18 cellular contexts compared by ENCODE assay signal in the genomic region with DNA sequence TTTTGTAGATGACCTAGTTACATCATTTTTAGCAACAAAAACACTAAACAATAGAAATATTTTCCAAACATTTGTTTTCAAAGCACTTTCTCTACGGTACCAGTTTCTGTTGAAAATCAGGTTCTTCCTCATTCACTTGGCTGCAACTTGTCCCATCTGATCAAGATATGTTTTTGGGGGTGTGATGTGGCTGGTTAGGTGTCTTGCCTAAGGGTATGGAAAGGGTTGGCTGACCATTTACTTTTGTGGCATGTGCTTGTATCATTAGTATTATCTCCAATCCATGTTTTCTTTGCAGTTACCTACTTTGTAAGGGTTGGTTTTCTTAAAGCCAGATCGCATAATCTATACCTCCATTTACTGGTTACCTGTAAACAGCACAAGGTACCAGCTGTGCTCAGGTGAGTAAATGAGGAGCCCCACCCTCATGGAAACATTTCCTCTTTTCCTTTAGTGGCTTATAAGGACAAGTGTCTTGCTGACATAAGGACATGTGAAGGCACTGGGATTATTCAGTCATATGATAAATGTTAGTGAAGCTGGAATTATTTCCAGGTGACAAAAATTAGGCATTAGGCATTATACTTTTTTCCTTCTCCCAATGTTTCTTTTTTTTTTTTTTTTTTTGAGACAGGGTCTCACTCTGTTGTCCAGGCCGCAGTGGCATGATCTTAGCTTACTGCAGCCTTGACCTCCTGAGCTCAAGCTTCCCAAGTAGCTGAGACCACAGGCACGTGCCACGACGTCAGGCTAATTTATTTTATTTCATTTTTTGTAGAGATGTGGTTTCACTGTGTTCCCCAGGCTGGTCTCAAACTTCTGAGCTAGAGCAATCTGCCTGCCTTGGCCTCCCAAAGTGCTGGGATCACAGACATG.
"Had no signal": no experiment of that assay in that cellular context is flagged by ENCODE, and none has a peak within 500 bp of the region (broad histone marks: within the 10 kb centered on the region; RNA-seq: fewer than 3 reads in every experiment).

No MANE protein-coding gene starts in this region.

- H3K27me3 Mint-ChIP-seq: activated CD4-positive, alpha-beta memory T cell treated with anti-CD3 and anti-CD28 coated beads, Interleukin-2, amount 10 ng/mL, durations not matched to agents 7 days and 5 days; activated T-helper 17 cell treated with anti-CD3 and anti-CD28 coated beads, Interleukin-2, amount 50 U/mL, for 72 hours; effector memory CD8-positive, alpha-beta T cell; memory B cell; naive B cell; progenitor cell of endocrine pancreas had no signal

- H3K9me3 ChIP-seq: right atrium auricular region, tibial artery, vagina had no signal

- H3K36me3 Mint-ChIP-seq: immature natural killer cell, memory B cell, naive B cell had no signal

- H3K27ac ChIP-seq: right atrium auricular region, tibial artery, vagina had no signal

- H3K4me3 ChIP-seq: right atrium auricular region, tibial artery, vagina had no signal

- H3K36me3 ChIP-seq: right atrium auricular region, tibial artery, vagina had no signal

- DNase-seq: activated CD4-positive, alpha-beta memory T cell treated with anti-CD3 and anti-CD28 coated beads, Interleukin-2, amount 10 ng/mL, durations not matched to agents 7 days and 5 days; activated naive CD4-positive, alpha-beta T cell; activated T-cell treated with anti-CD3 and anti-CD28 coated beads, Interleukin-2, amount 50 U/mL, for 1 hour; anterior cingulate cortex; effector memory CD8-positive, alpha-beta T cell; immature natural killer cell; kidney glomerular epithelial cell; naive B cell; stimulated activated naive CD8-positive, alpha-beta T cell treated with anti-CD3 and anti-CD28 coated beads, Interleukin-15, Interleukin-2, amounts not matched to agents 100 U/mL and 50 U/mL, for 24 hours; substantia nigra; T1000; tibial artery had no signal

- H3K9me3 Mint-ChIP-seq: activated CD4-positive, alpha-beta memory T cell treated with anti-CD3 and anti-CD28 coated beads, Interleukin-2, amount 10 ng/mL, durations not matched to agents 7 days and 5 days; activated T-helper 17 cell treated with anti-CD3 and anti-CD28 coated beads, Interleukin-2, amount 50 U/mL, for 72 hours; effector memory CD8-positive, alpha-beta T cell; immature natural killer cell; memory B cell; naive B cell; neural crest cell had no signal

- ATAC-seq: activated T-helper 17 cell treated with anti-CD3 and anti-CD28 coated beads, Interleukin-2, amount 50 U/mL, for 72 hours; effector memory CD8-positive, alpha-beta T cell; stimulated activated naive CD8-positive, alpha-beta T cell treated with anti-CD3 and anti-CD28 coated beads, Interleukin-15, Interleukin-2, amounts not matched to agents 100 U/mL and 50 U/mL, for 24 hours had no signal

- H3K27me3 ChIP-seq: right atrium auricular region, tibial artery, vagina had no signal

- H3K4me1 Mint-ChIP-seq: activated CD4-positive, alpha-beta memory T cell treated with anti-CD3 and anti-CD28 coated beads, Interleukin-2, amount 10 ng/mL, durations not matched to agents 7 days and 5 days had no signal

- H3K4me3 Mint-ChIP-seq: activated CD4-positive, alpha-beta memory T cell treated with anti-CD3 and anti-CD28 coated beads, Interleukin-2, amount 10 ng/mL, durations not matched to agents 7 days and 5 days; activated T-helper 17 cell treated with anti-CD3 and anti-CD28 coated beads, Interleukin-2, amount 50 U/mL, for 72 hours; effector memory CD8-positive, alpha-beta T cell; immature natural killer cell; memory B cell; naive B cell; neural crest cell had no signal

- H3K27ac Mint-ChIP-seq: activated CD4-positive, alpha-beta memory T cell treated with anti-CD3 and anti-CD28 coated beads, Interleukin-2, amount 10 ng/mL, durations not matched to agents 7 days and 5 days; activated T-helper 17 cell treated with anti-CD3 and anti-CD28 coated beads, Interleukin-2, amount 50 U/mL, for 72 hours; immature natural killer cell; memory B cell; progenitor cell of endocrine pancreas had no signal
